Comparison of ENCODE assay signal across 19 cellular contexts in genomic region chr9:87519415-87519989, GRCh38. TPM values are rescaled to one million over a fixed set of nuclear protein-coding genes. Genes with fewer than 3 reads are reported as not detected.
DNase-seq lines count a peak whose midpoint lies in the region; ATAC-seq and TF ChIP-seq lines count a peak whose summit lies in the region.
"Had no signal": no experiment of that assay in that cellular context is flagged by ENCODE, and none has a peak within 500 bp of the region (broad histone marks: within the 10 kb centered on the region; RNA-seq: fewer than 3 reads in every experiment).

No MANE protein-coding gene starts in this region.

- H3K4me1 ChIP-seq in HUES48 (ENCODE audit: control insufficient read depth, insufficient read depth, low read length) = peaks cover 41% of the 10 kb centered on the region
- H3K4me1 ChIP-seq in muscle layer of colon (ENCODE audit: insufficient read depth, low read length) = peaks cover 52% of the 10 kb centered on the region
- H3K4me1 ChIP-seq in upper lobe of left lung = peaks cover 28 to 45% (median 40%) of the 10 kb centered on the region in 4 donors
- H3K4me1 ChIP-seq: Caco-2 had no signal

- H3K9ac ChIP-seq in HUES48 (ENCODE audit: low read depth, low read length) = no peak overlapping the region
- H3K9ac ChIP-seq in muscle layer of colon (ENCODE audit: low read length) = no peak overlapping the region

- TF ChIP-seq CTCF in upper lobe of left lung (IDR thresholded peaks at IDR 0.05) = no peak
- TF ChIP-seq CTCF in HFFc6 (IDR thresholded peaks at IDR 0.05) = no peak

- no peak for TF ChIP-seq EP300 in upper lobe of left lung (IDR thresholded peaks at IDR 0.05)

- no peaks in the 10 kb centered on the region for H3K27me3 Mint-ChIP-seq in dendritic cell treated with granulocyte-macrophage colony-stimulating factor and Interleukin-4, amounts not matched to agents 40 ng/mL and 50 ng/mL, for 4 days
- peaks cover 1% of the 10 kb centered on the region; the same call in 1 of the 2 replicates for H3K27me3 Mint-ChIP-seq in HFFc6 (ENCODE audit: insufficient read depth)

- H3K27me3 ChIP-seq in HUES48 (ENCODE audit: control insufficient read depth, insufficient read depth, low read length) (no peaks in the 10 kb centered on the region), muscle layer of colon (ENCODE audit: control insufficient read depth in 1 of 2, insufficient read depth in 2 of 2, low read length in 2 of 2) (no peaks in the 10 kb centered on the region), upper lobe of left lung (no peaks in the 10 kb centered on the region)
- H3K27me3 ChIP-seq: suprapubic skin had no signal

- H3K27ac Mint-ChIP-seq in dendritic cell treated with granulocyte-macrophage colony-stimulating factor and Interleukin-4, amounts not matched to agents 40 ng/mL and 50 ng/mL, for 4 days = peak overlapping the region; percentile 55
- no peak overlapping the region for H3K27ac Mint-ChIP-seq in HFFc6
- H3K27ac Mint-ChIP-seq: activated CD4-positive, alpha-beta memory T cell treated with anti-CD3 and anti-CD28 coated beads, Interleukin-2, amount 10 ng/mL, durations not matched to agents 7 days and 5 days; activated naive CD4-positive, alpha-beta T cell treated with anti-CD3 and anti-CD28 coated beads, Interleukin-2, amount 10 ng/mL, durations not matched to agents 7 days and 5 days; activated T-cell treated with anti-CD3 and anti-CD28 coated beads, Interleukin-2, amount 50 U/mL, for 24 hours; memory B cell; T-cell had no signal

- H3K4me1 Mint-ChIP-seq in dendritic cell treated with granulocyte-macrophage colony-stimulating factor and Interleukin-4, amounts not matched to agents 40 ng/mL and 50 ng/mL, for 4 days (ENCODE audit: low read depth) = peaks cover 78% of the 10 kb centered on the region
- no peaks in the 10 kb centered on the region for H3K4me1 Mint-ChIP-seq in HFFc6 (ENCODE audit: low read depth)
- H3K4me1 Mint-ChIP-seq: activated CD4-positive, alpha-beta memory T cell treated with anti-CD3 and anti-CD28 coated beads, Interleukin-2, amount 10 ng/mL, durations not matched to agents 7 days and 5 days had no signal

- H3K36me3 Mint-ChIP-seq in dendritic cell treated with granulocyte-macrophage colony-stimulating factor and Interleukin-4, amounts not matched to agents 40 ng/mL and 50 ng/mL, for 4 days (ENCODE audit: low read depth) = peaks cover 65% of the 10 kb centered on the region
- no peaks in the 10 kb centered on the region for H3K36me3 Mint-ChIP-seq in HFFc6 (ENCODE audit: low read depth)
- H3K36me3 Mint-ChIP-seq: activated naive CD4-positive, alpha-beta T cell treated with anti-CD3 and anti-CD28 coated beads, Interleukin-2, amount 10 ng/mL, durations not matched to agents 7 days and 5 days; memory B cell; natural killer cell; T-cell had no signal

- H3K36me3 ChIP-seq in HUES48 (ENCODE audit: control insufficient read depth, insufficient read depth, low read length) (peaks cover 14% of the 10 kb centered on the region; the same call in 1 of the 2 replicates), muscle layer of colon (ENCODE audit: insufficient read depth, low read length) (no peaks in the 10 kb centered on the region), upper lobe of left lung (no peaks in the 10 kb centered on the region)
- H3K36me3 ChIP-seq: suprapubic skin had no signal

- DNase-seq in upper lobe of left lung (no peak), HFFc6 (no peak)
- no peak for DNase-seq in effector CD8-positive, alpha-beta T cell (lab: John Stamatoyannopoulos, UW)
- DNase-seq: activated CD4-positive, alpha-beta memory T cell treated with anti-CD3 and anti-CD28 coated beads, Interleukin-2, amount 10 ng/mL, durations not matched to agents 7 days and 5 days; activated naive CD4-positive, alpha-beta T cell treated with anti-CD3 and anti-CD28 coated beads, Interleukin-2, amount 10 ng/mL, durations not matched to agents 7 days and 5 days; activated T-cell treated with anti-CD3 and anti-CD28 coated beads, Interleukin-2, amount 50 U/mL, for 24 hours; Caco-2; natural killer cell; NCI-H1417; NCI-H526; SHP77 treated with DMSO at 0.1 percent for 48 hours; stimulated activated CD8-positive, alpha-beta memory T cell treated with anti-CD3 and anti-CD28 coated beads, Interleukin-4, amount 100 ng/mL, for 48 hours; T-cell had no signal

- no peak for ATAC-seq in upper lobe of left lung (ENCODE audit: low FRiP score in 2 of 2)
- ATAC-seq in GM21825 (IDR thresholded peaks at IDR 0.05; ENCODE audit: unreplicated experiment) = no peak
- ATAC-seq: T-cell had no signal

- intact Hi-C loops in dendritic cell treated with granulocyte-macrophage colony-stimulating factor and Interleukin-4, amounts not matched to agents 40 ng/mL and 50 ng/mL, for 4 days (cut with micrococcal nuclease) = no loop called here

- WGBS in upper lobe of left lung, 2 donors = 69 to 72% methylated on average over 5 of the region's 5 CpGs

- H3K9me3 ChIP-seq in HUES48 (ENCODE audit: control insufficient read depth, insufficient read depth, low read length) (no peaks in the 10 kb centered on the region), muscle layer of colon (ENCODE audit: low read length) (no peaks in the 10 kb centered on the region), upper lobe of left lung (no peaks in the 10 kb centered on the region)
- H3K9me3 ChIP-seq: Caco-2, suprapubic skin had no signal

- H3K27ac ChIP-seq in HUES48 (ENCODE audit: low read depth, low read length) (peak overlapping the region; percentile 62), muscle layer of colon (ENCODE audit: low read depth, low read length) (peak overlapping the region; percentile 31), upper lobe of left lung (peak overlapping the region in 3 of 4 donors; percentile 34 to 71 (median 41))
- H3K27ac ChIP-seq: suprapubic skin had no signal

- no peak overlapping the region for H3K4me3 Mint-ChIP-seq in dendritic cell treated with granulocyte-macrophage colony-stimulating factor and Interleukin-4, amounts not matched to agents 40 ng/mL and 50 ng/mL, for 4 days
- no peak overlapping the region for H3K4me3 Mint-ChIP-seq in HFFc6
- H3K4me3 Mint-ChIP-seq: activated CD4-positive, alpha-beta memory T cell treated with anti-CD3 and anti-CD28 coated beads, Interleukin-2, amount 10 ng/mL, durations not matched to agents 7 days and 5 days; activated naive CD4-positive, alpha-beta T cell treated with anti-CD3 and anti-CD28 coated beads, Interleukin-2, amount 10 ng/mL, durations not matched to agents 7 days and 5 days; activated T-cell treated with anti-CD3 and anti-CD28 coated beads, Interleukin-2, amount 50 U/mL, for 24 hours; memory B cell; natural killer cell had no signal

- no peak for TF ChIP-seq POLR2A in upper lobe of left lung (IDR thresholded peaks at IDR 0.05)

- no peaks in the 10 kb centered on the region for H3K9me3 Mint-ChIP-seq in dendritic cell treated with granulocyte-macrophage colony-stimulating factor and Interleukin-4, amounts not matched to agents 40 ng/mL and 50 ng/mL, for 4 days
- H3K9me3 Mint-ChIP-seq in HFFc6 = no peaks in the 10 kb centered on the region; the same call in 1 of the 2 replicates
- H3K9me3 Mint-ChIP-seq: activated naive CD4-positive, alpha-beta T cell treated with anti-CD3 and anti-CD28 coated beads, Interleukin-2, amount 10 ng/mL, durations not matched to agents 7 days and 5 days; activated T-cell treated with anti-CD3 and anti-CD28 coated beads, Interleukin-2, amount 50 U/mL, for 24 hours; natural killer cell; T-cell had no signal

- no peak overlapping the region for H3K4me3 ChIP-seq in HUES48 (ENCODE audit: low read depth, low read length)
- no peak overlapping the region for H3K4me3 ChIP-seq in muscle layer of colon (ENCODE audit: low read depth in 1 of 2, low read length in 2 of 2)
- H3K4me3 ChIP-seq in upper lobe of left lung = no peak overlapping the region
- H3K4me3 ChIP-seq: suprapubic skin had no signal

RNA-seq across cellular contexts. Expression of gene DAPK1, which starts 21.8 kb away (rescaled TPM):
- 100 to 1,000 TPM; 125 to 334 (median 213) TPM for total RNA-seq in upper lobe of left lung
- total RNA-seq in HFFc6 (2021; fragmentation: NEBNext Ultra II Directional; extraction: Animal tissue kit (Norgen Biotek cat#: 25700)) = under 1 TPM; 0.06 to 0.36 (median 0.18) TPM

Comparison
In these comparisons a context has a peak if more than half of its experiments do, and no peak if none do; other contexts are left out.
1. RNA of gene DAPK1, which starts 21.8 kb away (total RNA-seq): 125 to 334 TPM in upper lobe of left lung; 0.06 to 0.36 TPM in HFFc6; every median in the first group is over 10 times any median in the second.
2. Peak in every context shown above with its lines, with median percentiles within 50 percentile points of each other: H3K27ac ChIP-seq.